25 cellular contexts compared by ENCODE assay signal in genomic region chr1:30258471-30258870, GRCh38.
"Had no signal": no experiment of that assay in that cellular context is flagged by ENCODE, and none has a peak within 500 bp of the region (broad histone marks: within the 10 kb centered on the region; RNA-seq: fewer than 3 reads in every experiment).

No MANE protein-coding gene starts in this region.

- H3K27ac ChIP-seq: left lung, lower lobe of right lung, ovary, skin epidermis, stomach, testis, thyroid gland, transverse colon, upper lobe of left lung, vagina had no signal

- H3K4me3 Mint-ChIP-seq: immature natural killer cell; mesothelial cell of epicardium; naive B cell; natural killer cell treated with Interleukin-12 subunit alpha and Interleukin-12 subunit beta and Interleukin-15 and Interleukin-18, amount 100 ng/mL, for 72 hours; stimulated activated effector memory CD8-positive, alpha-beta T cell treated with anti-CD3 and anti-CD28 coated beads, Interleukin-12 subunit alpha, Interleukin-12 subunit beta, amount 100 ng/mL, for 72 hours had no signal

- H3K9me3 ChIP-seq: left lung, lower lobe of right lung, ovary, stomach, testis, thyroid gland, transverse colon, upper lobe of left lung, vagina had no signal

- ATAC-seq: left colon; left lung; lower lobe of right lung; natural killer cell treated with Interleukin-12 subunit alpha and Interleukin-12 subunit beta and Interleukin-15 and Interleukin-18, amount 100 ng/mL, for 72 hours; right cardiac atrium; sciatic nerve; stimulated activated effector memory CD8-positive, alpha-beta T cell treated with anti-CD3 and anti-CD28 coated beads, Interleukin-12 subunit alpha, Interleukin-12 subunit beta, amount 100 ng/mL, for 72 hours had no signal

- H3K36me3 Mint-ChIP-seq: mesothelial cell of epicardium; naive B cell; natural killer cell treated with Interleukin-12 subunit alpha and Interleukin-12 subunit beta and Interleukin-15 and Interleukin-18, amount 100 ng/mL, for 72 hours; stimulated activated effector memory CD8-positive, alpha-beta T cell treated with anti-CD3 and anti-CD28 coated beads, Interleukin-12 subunit alpha, Interleukin-12 subunit beta, amount 100 ng/mL, for 72 hours had no signal

- H3K27me3 ChIP-seq: ovary, testis, thyroid gland, upper lobe of left lung, vagina had no signal

- H3K9me3 Mint-ChIP-seq: immature natural killer cell had no signal

- DNase-seq: hypothalamus; immature natural killer cell; kidney; left colon; left lung; lower lobe of right lung; mammary epithelial cell; mesenchymal stem cell; naive B cell; ovary; right cardiac atrium; stimulated activated CD4-positive, alpha-beta T cell treated with anti-CD3 and anti-CD28 coated beads, Interleukin-4, amount 100 ng/mL, for 24 hours; stimulated activated naive CD4-positive, alpha-beta T cell; stomach; testis; thyroid gland; transverse colon; upper lobe of left lung had no signal

- H3K27ac Mint-ChIP-seq: immature natural killer cell; mesothelial cell of epicardium; naive B cell; natural killer cell treated with Interleukin-12 subunit alpha and Interleukin-12 subunit beta and Interleukin-15 and Interleukin-18, amount 100 ng/mL, for 72 hours; progenitor cell of endocrine pancreas; stimulated activated effector memory CD8-positive, alpha-beta T cell treated with anti-CD3 and anti-CD28 coated beads, Interleukin-12 subunit alpha, Interleukin-12 subunit beta, amount 100 ng/mL, for 72 hours had no signal

- H3K4me3 ChIP-seq: left lung, lower lobe of right lung, ovary, skin epidermis, stomach, testis, thyroid gland, transverse colon, upper lobe of left lung, vagina had no signal

- H3K36me3 ChIP-seq: left lung, lower lobe of right lung, ovary, stomach, thyroid gland, transverse colon, upper lobe of left lung, vagina had no signal

- H3K4me1 Mint-ChIP-seq: immature natural killer cell; naive B cell; stimulated activated effector memory CD8-positive, alpha-beta T cell treated with anti-CD3 and anti-CD28 coated beads, Interleukin-12 subunit alpha, Interleukin-12 subunit beta, amount 100 ng/mL, for 72 hours had no signal

- H3K4me1 ChIP-seq: left lung, lower lobe of right lung, stomach, testis, thyroid gland, transverse colon, upper lobe of left lung, vagina had no signal
